In the genomic region with DNA sequence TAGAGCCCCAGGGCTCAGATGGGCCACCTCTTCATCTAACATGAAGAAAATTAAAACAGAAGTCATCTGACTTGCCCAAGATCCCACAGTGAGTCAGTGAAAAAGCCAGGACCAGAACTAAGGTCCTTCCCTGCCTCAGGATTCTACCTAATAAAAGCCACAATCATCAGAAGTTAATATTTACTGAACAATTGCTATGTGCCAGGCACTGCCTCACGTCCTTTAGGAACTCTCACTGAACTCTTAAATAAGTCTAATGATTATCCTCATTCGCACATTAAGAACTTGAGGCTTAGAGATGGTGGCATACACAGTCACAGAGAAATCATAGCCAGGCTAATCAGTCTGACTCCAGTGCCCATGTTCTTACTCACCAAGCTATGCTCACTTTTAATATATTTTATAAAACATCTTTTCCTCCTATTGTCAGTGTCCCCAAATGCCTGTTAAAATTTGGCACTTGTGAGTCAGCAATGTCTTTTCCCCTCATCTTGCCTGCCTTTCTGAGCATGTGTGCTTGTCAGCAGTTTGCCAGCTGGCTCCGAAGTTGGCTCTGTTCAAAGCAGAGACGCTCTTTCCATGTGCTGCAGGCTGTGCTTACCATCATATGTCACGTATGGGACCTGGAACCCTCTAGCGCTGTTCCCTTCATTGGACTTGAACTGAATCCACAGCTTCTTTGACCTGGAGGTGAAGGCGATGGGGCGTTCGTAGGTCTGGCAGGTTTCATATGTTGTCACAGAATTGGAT, we compare ENCODE assay signal across 20 cellular contexts.
"Had no signal": no experiment of that assay in that cellular context is flagged by ENCODE, and none has a peak within 500 bp of the region (broad histone marks: within the 10 kb centered on the region; RNA-seq: fewer than 3 reads in every experiment).

No MANE protein-coding gene starts in this region.

- H3K9me3 ChIP-seq: body of pancreas, gastrocnemius medialis, mucosa of descending colon, psoas muscle, right lobe of liver had no signal

- H3K27ac Mint-ChIP-seq: memory B cell; naive thymus-derived CD4-positive, alpha-beta T cell; stimulated activated naive CD8-positive, alpha-beta T cell treated with anti-CD3 and anti-CD28 coated beads, Interleukin-15, amount 100 ng/mL, for 72 hours had no signal

- H3K4me1 ChIP-seq: body of pancreas, gastrocnemius medialis, psoas muscle, right lobe of liver had no signal

- H3K4me3 ChIP-seq: body of pancreas, gastrocnemius medialis, mucosa of descending colon, psoas muscle, right lobe of liver, smooth muscle cell had no signal

- H3K36me3 ChIP-seq: gastrocnemius medialis, right lobe of liver had no signal

- H3K27ac ChIP-seq: body of pancreas, gastrocnemius medialis, psoas muscle, right lobe of liver had no signal

- H3K4me3 Mint-ChIP-seq: memory B cell; naive thymus-derived CD4-positive, alpha-beta T cell; stimulated activated naive CD8-positive, alpha-beta T cell treated with anti-CD3 and anti-CD28 coated beads, Interleukin-15, amount 100 ng/mL, for 72 hours had no signal

- DNase-seq: activated CD4-positive, alpha-beta T cell treated with anti-CD3 and anti-CD28 coated beads for 1 hour; activated CD4-positive, alpha-beta T cell treated with anti-CD3 and anti-CD28 coated beads, Interleukin-2, amount 50 U/mL, for 4 hours; activated naive CD4-positive, alpha-beta T cell; activated T-cell treated with anti-CD3 and anti-CD28 coated beads for 4 hours; body of pancreas; central memory CD4-positive, alpha-beta T cell; cortex of kidney; gastrocnemius medialis; kidney glomerular epithelial cell; mucosa of descending colon; naive thymus-derived CD4-positive, alpha-beta T cell; psoas muscle; stimulated activated CD4-positive, alpha-beta T cell treated with anti-CD3 and anti-CD28 coated beads, Interleukin-4, amount 100 ng/mL, for 1 hour; stimulated activated naive CD8-positive, alpha-beta T cell treated with anti-CD3 and anti-CD28 coated beads, Interleukin-15, amount 100 ng/mL, for 72 hours; T-helper 1 cell; T-helper 9 cell; trophoblast cell had no signal

- H3K36me3 Mint-ChIP-seq: memory B cell; naive thymus-derived CD4-positive, alpha-beta T cell had no signal

- ATAC-seq: body of pancreas; gastrocnemius medialis; mucosa of descending colon; naive thymus-derived CD4-positive, alpha-beta T cell; psoas muscle; right lobe of liver; stimulated activated naive CD8-positive, alpha-beta T cell treated with anti-CD3 and anti-CD28 coated beads, Interleukin-15, amount 100 ng/mL, for 72 hours had no signal

- H3K4me1 Mint-ChIP-seq: memory B cell had no signal

- H3K9me3 Mint-ChIP-seq: memory B cell; naive thymus-derived CD4-positive, alpha-beta T cell; stimulated activated naive CD8-positive, alpha-beta T cell treated with anti-CD3 and anti-CD28 coated beads, Interleukin-15, amount 100 ng/mL, for 72 hours had no signal

- H3K27me3 ChIP-seq: body of pancreas, gastrocnemius medialis, right lobe of liver had no signal
